8 cellular contexts compared by ENCODE assay signal in the genomic region with DNA sequence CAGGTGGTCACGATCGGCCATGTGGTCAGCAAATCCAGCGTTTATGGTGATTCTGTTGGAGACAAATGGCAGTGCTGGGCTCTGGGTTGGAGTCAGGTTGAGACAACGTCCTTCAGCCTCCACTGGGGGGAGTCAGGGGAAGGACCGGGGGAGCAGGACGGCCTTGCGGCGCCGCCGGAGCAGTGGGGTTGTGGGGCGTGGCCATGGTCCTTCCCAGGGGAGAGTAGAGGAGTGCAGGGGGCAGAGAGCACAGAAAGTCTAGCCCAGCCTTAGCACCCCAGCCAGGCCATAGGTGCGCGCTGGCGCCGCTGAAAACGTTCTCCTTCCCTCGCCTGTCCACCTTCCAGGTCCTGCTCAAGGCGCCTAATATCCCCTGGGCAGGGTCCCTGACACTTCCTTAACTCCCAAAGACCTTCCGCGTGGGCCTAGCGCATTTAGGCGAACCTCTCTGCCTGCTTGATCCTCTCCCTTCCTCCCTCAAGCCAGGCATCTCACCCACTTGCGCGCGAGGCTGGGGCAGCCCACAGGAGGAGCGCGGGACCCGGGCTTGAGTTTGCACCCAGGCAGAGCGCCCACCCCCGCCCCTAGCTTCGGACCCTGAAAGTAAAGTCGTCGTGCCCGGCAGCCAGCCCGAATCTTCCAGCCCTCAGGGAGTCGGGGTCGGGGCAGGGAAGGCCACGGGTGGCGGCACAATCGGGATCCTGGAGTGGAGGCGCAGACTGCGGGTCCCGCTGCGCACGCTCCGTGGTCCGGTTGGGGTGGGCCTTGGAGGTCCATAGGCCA. TPM values are rescaled to one million over a fixed set of nuclear protein-coding genes. Genes with fewer than 3 reads are reported as not detected.
A peak's percentile ranks its signal among the peaks of the same experiment; 100 is the strongest.
DNase-seq lines count a peak whose midpoint lies in the region; ATAC-seq and TF ChIP-seq lines count a peak whose summit lies in the region.

No MANE protein-coding gene starts in this region.

- no peak overlapping the region for H3K27ac Mint-ChIP-seq in progenitor cell of endocrine pancreas

- TF ChIP-seq CTCF in SK-N-SH (IDR thresholded peaks at IDR 0.05), result peak; percentile 26
- peak; percentile 38 for TF ChIP-seq CTCF in PC-3 (conservative IDR thresholded peaks at IDR 0.05; ENCODE audit: low read depth, low read length)
- peak; percentile 25 for TF ChIP-seq CTCF in cardiac muscle cell (IDR thresholded peaks at IDR 0.05; ENCODE audit: low read depth, low read length)
- peak; percentile 51 for TF ChIP-seq CTCF in progenitor cell of endocrine pancreas (IDR thresholded peaks at IDR 0.05; ENCODE audit: unreplicated experiment)

- no peak for TF ChIP-seq EP300 in SK-N-SH (IDR thresholded peaks at IDR 0.05; ENCODE audit: borderline replicate concordance in 1 of 2, low read depth in 1 of 2, low read length in 1 of 2)

- H3K4me1 Mint-ChIP-seq in progenitor cell of endocrine pancreas (ENCODE audit: low read depth), result peaks cover 6% of the 10 kb centered on the region

- no peaks in the 10 kb centered on the region for H3K36me3 ChIP-seq in SK-N-SH (replicated peaks in 1 of 2; ENCODE audit: control insufficient read depth in 1 of 2, insufficient read depth in 2 of 2, low read length in 1 of 2)
- no peaks in the 10 kb centered on the region for H3K36me3 ChIP-seq in PC-3 (ENCODE audit: low read depth, low read length)
- no peaks in the 10 kb centered on the region for H3K36me3 ChIP-seq in cardiac muscle cell

- peaks cover 61% of the 10 kb centered on the region for H3K27me3 Mint-ChIP-seq in progenitor cell of endocrine pancreas

- no peaks in the 10 kb centered on the region for H4K20me1 ChIP-seq in SK-N-SH (ENCODE audit: insufficient read depth)
- no peaks in the 10 kb centered on the region for H4K20me1 ChIP-seq in PC-3 (ENCODE audit: low read length)

- peak overlapping the region; percentile 41 for H3K4me3 Mint-ChIP-seq in progenitor cell of endocrine pancreas (ENCODE audit: low read depth)

- CTCF ChIA-PET in SK-N-SH (lab: Yijun Ruan, JAX), result interaction anchor here (0.6 to 9.7 kb wide), 9 partner anchors 22 to 452 kb away, joined by 3 to 166 read pairs (median 4); no protein-coding TSS in a partner anchor
- CTCF ChIA-PET in PC-3 (lab: Charles Lee), result no interaction called here

- no peaks in the 10 kb centered on the region for H3K9me3 Mint-ChIP-seq in progenitor cell of endocrine pancreas (ENCODE audit: low read depth)

- peak overlapping the region in 1 of 2 experiments; percentile 47; a peak in 1 of 4 replicates for H3K27ac ChIP-seq in SK-N-SH (ENCODE audit: low read depth in 2 of 2, low read length in 1 of 2)
- H3K27ac ChIP-seq in PC-3 (ENCODE audit: low read length), result no peak overlapping the region
- no peak overlapping the region for H3K27ac ChIP-seq in cardiac muscle cell

- H3K9me3 ChIP-seq in SK-N-SH, result no peaks in the 10 kb centered on the region
- H3K9me3 ChIP-seq in PC-3 (ENCODE audit: low read length), result no peaks in the 10 kb centered on the region
- no peaks in the 10 kb centered on the region for H3K9me3 ChIP-seq in cardiac muscle cell (ENCODE audit: low read depth)

- 56% methylated on average over 23 of the region's 47 CpGs for WGBS in SK-N-SH (ENCODE audit: low lambda C conversion rate)

- no peaks in the 10 kb centered on the region for H3K9me2 ChIP-seq in SK-N-SH
- H3K9me2 ChIP-seq in PC-3 (replicated peaks; ENCODE audit: low read length), result no peaks in the 10 kb centered on the region

- TF ChIP-seq RAD21 in SK-N-SH (IDR thresholded peaks at IDR 0.05; ENCODE audit: low read length), result peak; percentile 46

- H3K4me1 ChIP-seq in SK-N-SH (ENCODE audit: control insufficient read depth in 1 of 2, insufficient read depth in 2 of 2, low read depth in 1 of 2, low read length in 1 of 2) (peaks cover 0 to 40% of the 10 kb centered on the region in 2 experiments; a peak in 1 of 4 replicates), PC-3 (ENCODE audit: insufficient read depth, low read length) (peaks cover 5% of the 10 kb centered on the region; the same call in 1 of the 2 replicates), cardiac muscle cell (ENCODE audit: low read depth) (peaks cover 11% of the 10 kb centered on the region)

- H3K27me3 ChIP-seq in SK-N-SH (ENCODE audit: insufficient read depth) (peaks cover 17% of the 10 kb centered on the region), PC-3 (ENCODE audit: low read length) (peaks cover 50% of the 10 kb centered on the region), cardiac muscle cell (peaks cover 45% of the 10 kb centered on the region)

- H3F3A ChIP-seq in SK-N-SH (replicated peaks; ENCODE audit: insufficient read depth), result no peaks in the 10 kb centered on the region
- no peaks in the 10 kb centered on the region for H3F3A ChIP-seq in PC-3 (ENCODE audit: low read length, unreplicated experiment)

- H3K9ac ChIP-seq in SK-N-SH (no peak overlapping the region), PC-3 (ENCODE audit: low read length) (no peak overlapping the region)

- intact Hi-C loops in PC-3 (cut with micrococcal nuclease), result loop anchor here (10.0 kb wide), 1 partner anchor 509 kb away; no protein-coding TSS in a partner anchor

- no peak for ATAC-seq in SK-N-SH treated with all-trans-retinoic acid at 6 μM for 48 hours
- ATAC-seq in PC-3, result peak; percentile 18; the same call in 1 of the 2 replicates
- no peak for ATAC-seq in GM19467 (IDR thresholded peaks at IDR 0.05; ENCODE audit: unreplicated experiment)
- no peak for ATAC-seq in GM19328 (IDR thresholded peaks at IDR 0.05; ENCODE audit: unreplicated experiment)

- no peaks in the 10 kb centered on the region for H3K79me2 ChIP-seq in SK-N-SH (ENCODE audit: insufficient read depth)
- H3K79me2 ChIP-seq in PC-3 (ENCODE audit: low read length), result no peaks in the 10 kb centered on the region

- H3K4me2 ChIP-seq in SK-N-SH (no peak overlapping the region), PC-3 (ENCODE audit: low read length) (no peak overlapping the region)

- DNase-seq in SK-N-SH, result peak; percentile 81
- peak; percentile 29 for DNase-seq in PC-3
- peak; percentile 14 to 52 for DNase-seq in cardiac muscle cell (ENCODE audit: low read depth in 1 of 2, low spot score in 1 of 2)
- DNase-seq in progenitor cell of endocrine pancreas (ENCODE audit: low spot score, unreplicated experiment), result no peak
- DNase-seq in AG08395 (ENCODE audit: low spot score), result no peak

- no TSS peak for BruUV-seq in PC-3 (replicated peaks; lab: Mats Ljungman, UMichigan)

- H3K4me3 ChIP-seq in SK-N-SH (ENCODE audit: low read depth in 2 of 2, low read length in 1 of 2) (peak overlapping the region in 1 of 2 experiments; percentile 70; a peak in 1 of 4 replicates), PC-3 (ENCODE audit: low read length) (no peak overlapping the region), cardiac muscle cell (peak overlapping the region; percentile 10)

- H2AFZ ChIP-seq in SK-N-SH (ENCODE audit: low read depth) (no peak overlapping the region), PC-3 (ENCODE audit: low read length) (no peak overlapping the region)

- POLR2A ChIA-PET in SK-N-SH (lab: Yijun Ruan, JAX) (no interaction called here), PC-3 (lab: Charles Lee; ENCODE audit: unreplicated experiment) (no interaction called here)

- H3K36me3 Mint-ChIP-seq in progenitor cell of endocrine pancreas (ENCODE audit: insufficient read depth), result no peaks in the 10 kb centered on the region

TF ChIP-seq in SK-N-SH, 30 proteins besides CTCF, POLR2A, EP300 and RAD21:
- no peak for TF ChIP-seq FOXJ3 (CRISPR knock-in tag; IDR thresholded peaks at IDR 0.05)
- TF ChIP-seq MXI1 (IDR thresholded peaks at IDR 0.05; ENCODE audit: low read depth, low read length), result peak; percentile 48; the same call in 1 of the 2 replicates
- TF ChIP-seq SMC3 (IDR thresholded peaks at IDR 0.05; ENCODE audit: low read depth, low read length), result peak; percentile 19; the same call in 1 of the 2 replicates
- TF ChIP-seq, protein P1, sequence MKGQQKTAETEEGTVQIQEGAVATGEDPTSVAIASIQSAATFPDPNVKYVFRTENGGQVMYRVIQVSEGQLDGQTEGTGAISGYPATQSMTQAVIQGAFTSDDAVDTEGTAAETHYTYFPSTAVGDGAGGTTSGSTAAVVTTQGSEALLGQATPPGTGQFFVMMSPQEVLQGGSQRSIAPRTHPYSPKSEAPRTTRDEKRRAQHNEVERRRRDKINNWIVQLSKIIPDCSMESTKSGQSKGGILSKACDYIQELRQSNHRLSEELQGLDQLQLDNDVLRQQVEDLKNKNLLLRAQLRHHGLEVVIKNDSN (IDR thresholded peaks at IDR 0.05; ENCODE audit: borderline replicate concordance, low read depth), result no peak
- TF ChIP-seq FOSL2 (IDR thresholded peaks at IDR 0.05; ENCODE audit: borderline replicate concordance, low read depth), result no peak
TF ChIP-seq in SK-N-SH: peak in this region for 2.

TF ChIP-seq in SK-N-SH treated with all-trans-retinoic acid at 6 μM for 48 hours, 23 proteins besides CTCF, POLR2A, EP300 and RAD21 (continues in another document):
- TF ChIP-seq OSR1 (CRISPR knock-in tag; IDR thresholded peaks at IDR 0.05), result no peak
- TF ChIP-seq TCF4 (CRISPR knock-in tag; IDR thresholded peaks at IDR 0.05; ENCODE audit: borderline replicate concordance), result no peak
- TF ChIP-seq, protein P2, sequence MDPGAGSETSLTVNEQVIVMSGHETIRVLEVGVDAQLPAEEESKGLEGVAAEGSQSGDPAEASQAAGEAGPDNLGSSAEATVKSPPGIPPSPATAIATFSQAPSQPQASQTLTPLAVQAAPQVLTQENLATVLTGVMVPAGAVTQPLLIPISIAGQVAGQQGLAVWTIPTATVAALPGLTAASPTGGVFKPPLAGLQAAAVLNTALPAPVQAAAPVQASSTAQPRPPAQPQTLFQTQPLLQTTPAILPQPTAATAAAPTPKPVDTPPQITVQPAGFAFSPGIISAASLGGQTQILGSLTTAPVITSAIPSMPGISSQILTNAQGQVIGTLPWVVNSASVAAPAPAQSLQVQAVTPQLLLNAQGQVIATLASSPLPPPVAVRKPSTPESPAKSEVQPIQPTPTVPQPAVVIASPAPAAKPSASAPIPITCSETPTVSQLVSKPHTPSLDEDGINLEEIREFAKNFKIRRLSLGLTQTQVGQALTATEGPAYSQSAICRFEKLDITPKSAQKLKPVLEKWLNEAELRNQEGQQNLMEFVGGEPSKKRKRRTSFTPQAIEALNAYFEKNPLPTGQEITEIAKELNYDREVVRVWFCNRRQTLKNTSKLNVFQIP (CRISPR knock-in tag; IDR thresholded peaks at IDR 0.05; ENCODE audit: borderline replicate concordance, low read depth), result no peak
- TF ChIP-seq ZC3H10 (CRISPR knock-in tag; IDR thresholded peaks at IDR 0.05), result no peak
- TF ChIP-seq SNAI2 (CRISPR knock-in tag; IDR thresholded peaks at IDR 0.05), result no peak

RNA-seq across cellular contexts. Expression of a gene that starts 3.1 kb away (rescaled TPM):
- 1.4 and 1.7 TPM in 2 replicates for polyA plus RNA-seq in SK-N-SH (2012; rRNA removed)
- 0.79 and 1.5 TPM in 2 replicates for polyA plus RNA-seq in SK-N-SH (2012; cell fraction: cytosol; rRNA removed)
- 2.1 and 4.0 TPM in 2 replicates for polyA plus RNA-seq in SK-N-SH (2012; cell fraction: nucleus; rRNA removed)
- total RNA-seq in PC-3 (2014; rRNA removed), result 3.1 TPM in 2 replicates
- total RNA-seq in cardiac muscle cell, result 38.3 and 74.9 TPM in 2 replicates
- 9.9 and 19.5 TPM in 2 replicates for polyA plus RNA-seq in cardiac muscle cell
- 7.0 and 7.4 TPM in 2 replicates for total RNA-seq in progenitor cell of endocrine pancreas

RNA-seq across cellular contexts. Expression of a gene that starts 49.8 kb away (rescaled TPM):
- not detected in 2 replicates for polyA plus RNA-seq in SK-N-SH (2012; rRNA removed)
- polyA plus RNA-seq in SK-N-SH (2012; cell fraction: cytosol; rRNA removed), result not detected in 2 replicates
- 0.01 TPM in 1 of 2 replicates, not detected in the other for polyA plus RNA-seq in SK-N-SH (2012; cell fraction: nucleus; rRNA removed)
- total RNA-seq in PC-3 (2014; rRNA removed), result 0.22 TPM in 1 of 2 replicates, not detected in the other
- 1.8 and 7.3 TPM in 2 replicates for total RNA-seq in cardiac muscle cell
- 3.4 and 8.8 TPM in 2 replicates for polyA plus RNA-seq in cardiac muscle cell
- not detected in 2 replicates for total RNA-seq in progenitor cell of endocrine pancreas

Comparison
In these comparisons a context has a peak if more than half of its experiments do, and no peak if none do; other contexts are left out.
1. DNase-seq: peak in SK-N-SH (single experiment), PC-3 (single experiment) and cardiac muscle cell (2 of 2); none in progenitor cell of endocrine pancreas (single experiment) and AG08395 (single experiment).
2. Peak in every context shown above with its lines, with median percentiles within 50 percentile points of each other: CTCF ChIP-seq.